Comparison of ENCODE assay signal across 1 cellular context in genomic region chr19:2061093-2061935, GRCh38.
TF ChIP-seq lines count a peak whose summit lies in the region.

No MANE protein-coding gene starts in this region.

TF ChIP-seq in K562, 482 proteins besides CTCF, POLR2A, EP300 and RAD21 (continued from another document and continues in another):
- TF ChIP-seq ATF1 (CRISPR knock-in tag; IDR thresholded peaks at IDR 0.05) (no peak), ATF1 (tag; IDR thresholded peaks at IDR 0.05) (peak; percentile 93), SMARCA5 (IDR thresholded peaks at IDR 0.05) (no peak), ESRRB (CRISPR knock-in tag; IDR thresholded peaks at IDR 0.05; ENCODE audit: borderline replicate concordance) (no peak), ZNF445 (CRISPR knock-in tag; IDR thresholded peaks at IDR 0.05; ENCODE audit: low read depth) (no peak), SNAPC5 (CRISPR knock-in tag; IDR thresholded peaks at IDR 0.05) (no peak), CBX5 (IDR thresholded peaks at IDR 0.05; ENCODE audit: borderline replicate concordance, low read depth) (0 out of 2 replicates have a peak, but pooled peaks have one; percentile 12), AFF1 (IDR thresholded peaks at IDR 0.05; ENCODE audit: low read depth in 1 of 2, partially characterized antibody in 2 of 2) (no peak), MTA2 (IDR thresholded peaks at IDR 0.05; ENCODE audit: low read depth) (no peak), SIN3A (IDR thresholded peaks at IDR 0.05; ENCODE audit: borderline replicate concordance in 2 of 2, control insufficient read depth in 1 of 2, low read depth in 2 of 2, low read length in 2 of 2) (peak; percentile 46 to 60; a peak in 2 of 4 replicates), ZNF717 (CRISPR knock-in tag; IDR thresholded peaks at IDR 0.05) (no peak), ZNF174 (CRISPR knock-in tag; IDR thresholded peaks at IDR 0.05) (no peak), ZBTB40 (IDR thresholded peaks at IDR 0.05) (no peak; the same call in 1 of the 2 replicates), ZBTB40 (CRISPR knock-in tag; IDR thresholded peaks at IDR 0.05) (no peak), ZNF699 (CRISPR knock-in tag; IDR thresholded peaks at IDR 0.05; ENCODE audit: insufficient replicate concordance) (no peak), ZHX1 (conservative IDR thresholded peaks at IDR 0.05; ENCODE audit: low read length) (no peak), MITF (IDR thresholded peaks at IDR 0.05) (no peak), HDAC2 (IDR thresholded peaks at IDR 0.05) (no peak), TRIM28 (IDR thresholded peaks at IDR 0.05) (no peak), FOXA1 (IDR thresholded peaks at IDR 0.05; ENCODE audit: borderline replicate concordance) (no peak), ZNF57 (CRISPR knock-in tag; IDR thresholded peaks at IDR 0.05) (no peak), ETS2 (tag; IDR thresholded peaks at IDR 0.05; ENCODE audit: borderline replicate concordance, poor library complexity, severe bottlenecking) (no peak), GATAD2A (IDR thresholded peaks at IDR 0.05) (no peak), KLF16 (IDR thresholded peaks at IDR 0.05) (no peak), SETDB1 (IDR thresholded peaks at IDR 0.05; ENCODE audit: low read length) (no peak), USF1 (CRISPR knock-in tag; IDR thresholded peaks at IDR 0.05) (no peak), ZNF253 (CRISPR knock-in tag; conservative IDR thresholded peaks at IDR 0.05) (no peak), ZNF217 (CRISPR knock-in tag; IDR thresholded peaks at IDR 0.05) (no peak), JUNB (CRISPR knock-in tag; conservative IDR thresholded peaks at IDR 0.05) (no peak), CREB3 (tag; conservative IDR thresholded peaks at IDR 0.05; ENCODE audit: low read depth) (no peak), ZNF395 (CRISPR knock-in tag; IDR thresholded peaks at IDR 0.05) (peak; percentile 26; the same call in 1 of the 2 replicates), TAF15 (IDR thresholded peaks at IDR 0.05; ENCODE audit: low read depth, low read length) (no peak), ZFP1 (CRISPR knock-in tag; IDR thresholded peaks at IDR 0.05) (no peak), ARID3B (CRISPR knock-in tag; IDR thresholded peaks at IDR 0.05; ENCODE audit: borderline replicate concordance) (no peak), FOXP1 (CRISPR knock-in tag; IDR thresholded peaks at IDR 0.05) (no peak)
